ENCODE assay signal across 14 cellular contexts in genomic region chr1:227562037-227562436, GRCh38.
"Had no signal": no experiment of that assay in that cellular context is flagged by ENCODE, and none has a peak within 500 bp of the region (broad histone marks: within the 10 kb centered on the region; RNA-seq: fewer than 3 reads in every experiment).

No MANE protein-coding gene starts in this region.

- H3K27ac Mint-ChIP-seq: effector memory CD8-positive, alpha-beta T cell; stimulated activated naive CD8-positive, alpha-beta T cell treated with anti-CD3 and anti-CD28 coated beads, Interleukin-15, Interleukin-2, amounts not matched to agents 100 ng/mL and 50 ng/mL, for 24 hours; WTC11 had no signal

- H3K27ac ChIP-seq: pancreas, SK-N-MC, upper lobe of right lung had no signal

- H3K4me3 Mint-ChIP-seq: central memory CD8-positive, alpha-beta T cell had no signal

- H3K4me1 ChIP-seq: upper lobe of right lung had no signal

- DNase-seq: activated CD4-positive, alpha-beta T cell treated with anti-CD3 and anti-CD28 coated beads for 48 hours; activated gamma-delta T cell treated with Interleukin-2 at 50 U/mL for 16 hours; activated T-cell treated with anti-CD3 and anti-CD28 coated beads, Interleukin-2, amount 50 U/mL, for 1 hour; effector memory CD8-positive, alpha-beta T cell; midbrain; stimulated activated CD4-positive, alpha-beta T cell treated with anti-CD3 and anti-CD28 coated beads, Interleukin-4, amount 100 ng/mL, for 1 hour; stimulated activated CD8-positive, alpha-beta memory T cell treated with anti-CD3 and anti-CD28 coated beads, Interleukin-4, amount 100 ng/mL, for 48 hours; T-helper 17 cell; upper lobe of right lung had no signal

- H3K9me3 Mint-ChIP-seq: central memory CD8-positive, alpha-beta T cell; effector memory CD8-positive, alpha-beta T cell had no signal

- H3K27me3 ChIP-seq: pancreas had no signal

- H3K36me3 ChIP-seq: pancreas, upper lobe of right lung had no signal

- ATAC-seq: effector memory CD8-positive, alpha-beta T cell; pancreas; T-helper 17 cell; upper lobe of right lung; WTC11 had no signal

- H3K9me3 ChIP-seq: pancreas, upper lobe of right lung had no signal

- H3K27me3 Mint-ChIP-seq: central memory CD8-positive, alpha-beta T cell had no signal

- H3K4me3 ChIP-seq: pancreas, SK-N-MC, upper lobe of right lung had no signal
